Comparison of ENCODE assay signal across 1 cellular context in the genomic region with DNA sequence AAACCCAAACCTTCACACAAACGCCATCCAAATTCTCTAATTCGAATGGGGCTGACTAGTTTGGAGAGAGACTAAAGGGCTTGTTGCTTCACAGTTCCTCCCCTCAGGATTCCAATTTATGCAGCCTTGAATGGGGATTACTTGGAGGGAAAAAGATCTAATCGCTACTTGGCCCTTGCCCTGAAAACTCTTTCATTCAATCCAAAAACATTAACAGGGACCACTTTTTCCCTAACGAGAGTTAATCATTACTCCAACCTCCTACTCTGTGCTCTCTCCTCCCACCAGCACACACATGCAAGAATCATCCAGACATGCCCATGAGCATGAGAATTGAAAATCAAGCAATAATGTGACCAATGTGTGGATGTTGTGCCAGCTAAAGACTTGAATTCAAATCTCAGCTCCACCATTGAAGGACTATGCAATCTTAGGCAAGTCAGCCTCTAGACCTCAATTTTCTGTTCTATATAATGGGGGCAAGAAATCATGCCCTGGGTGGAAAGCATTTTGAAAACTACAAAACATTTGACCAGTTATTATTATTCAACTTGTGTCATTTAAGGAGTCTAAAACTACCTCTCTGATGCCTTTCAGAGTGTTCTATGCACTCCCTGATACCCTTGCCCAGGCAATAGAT.
TF ChIP-seq lines count a peak whose summit lies in the region.

No MANE protein-coding gene starts in this region.

TF ChIP-seq in HepG2, 621 proteins besides CTCF, POLR2A, EP300 and RAD21 (continued from another document and continues in another):
- TF ChIP-seq CREM (IDR thresholded peaks at IDR 0.05), result peak; percentile 64; the same call in 1 of the 2 replicates
- no peak for TF ChIP-seq CREM (CRISPR knock-in tag; IDR thresholded peaks at IDR 0.05)
- peak; percentile 46; the same call in 1 of the 2 replicates for TF ChIP-seq POLR2AphosphoS5 (IDR thresholded peaks at IDR 0.05; ENCODE audit: low read depth, low read length)
- TF ChIP-seq SPEN (CRISPR knock-in tag; IDR thresholded peaks at IDR 0.05; ENCODE audit: low read depth), result peak; percentile 42; the same call in 1 of the 2 replicates
- TF ChIP-seq KDM4B (CRISPR knock-in tag; IDR thresholded peaks at IDR 0.05), result no peak
- no peak for TF ChIP-seq NFIC (IDR thresholded peaks at IDR 0.05; ENCODE audit: low read length)
- TF ChIP-seq, protein P1, sequence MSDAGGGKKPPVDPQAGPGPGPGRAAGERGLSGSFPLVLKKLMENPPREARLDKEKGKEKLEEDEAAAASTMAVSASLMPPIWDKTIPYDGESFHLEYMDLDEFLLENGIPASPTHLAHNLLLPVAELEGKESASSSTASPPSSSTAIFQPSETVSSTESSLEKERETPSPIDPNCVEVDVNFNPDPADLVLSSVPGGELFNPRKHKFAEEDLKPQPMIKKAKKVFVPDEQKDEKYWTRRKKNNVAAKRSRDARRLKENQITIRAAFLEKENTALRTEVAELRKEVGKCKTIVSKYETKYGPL (CRISPR knock-in tag; IDR thresholded peaks at IDR 0.05), result no peak
- TF ChIP-seq, protein P2, sequence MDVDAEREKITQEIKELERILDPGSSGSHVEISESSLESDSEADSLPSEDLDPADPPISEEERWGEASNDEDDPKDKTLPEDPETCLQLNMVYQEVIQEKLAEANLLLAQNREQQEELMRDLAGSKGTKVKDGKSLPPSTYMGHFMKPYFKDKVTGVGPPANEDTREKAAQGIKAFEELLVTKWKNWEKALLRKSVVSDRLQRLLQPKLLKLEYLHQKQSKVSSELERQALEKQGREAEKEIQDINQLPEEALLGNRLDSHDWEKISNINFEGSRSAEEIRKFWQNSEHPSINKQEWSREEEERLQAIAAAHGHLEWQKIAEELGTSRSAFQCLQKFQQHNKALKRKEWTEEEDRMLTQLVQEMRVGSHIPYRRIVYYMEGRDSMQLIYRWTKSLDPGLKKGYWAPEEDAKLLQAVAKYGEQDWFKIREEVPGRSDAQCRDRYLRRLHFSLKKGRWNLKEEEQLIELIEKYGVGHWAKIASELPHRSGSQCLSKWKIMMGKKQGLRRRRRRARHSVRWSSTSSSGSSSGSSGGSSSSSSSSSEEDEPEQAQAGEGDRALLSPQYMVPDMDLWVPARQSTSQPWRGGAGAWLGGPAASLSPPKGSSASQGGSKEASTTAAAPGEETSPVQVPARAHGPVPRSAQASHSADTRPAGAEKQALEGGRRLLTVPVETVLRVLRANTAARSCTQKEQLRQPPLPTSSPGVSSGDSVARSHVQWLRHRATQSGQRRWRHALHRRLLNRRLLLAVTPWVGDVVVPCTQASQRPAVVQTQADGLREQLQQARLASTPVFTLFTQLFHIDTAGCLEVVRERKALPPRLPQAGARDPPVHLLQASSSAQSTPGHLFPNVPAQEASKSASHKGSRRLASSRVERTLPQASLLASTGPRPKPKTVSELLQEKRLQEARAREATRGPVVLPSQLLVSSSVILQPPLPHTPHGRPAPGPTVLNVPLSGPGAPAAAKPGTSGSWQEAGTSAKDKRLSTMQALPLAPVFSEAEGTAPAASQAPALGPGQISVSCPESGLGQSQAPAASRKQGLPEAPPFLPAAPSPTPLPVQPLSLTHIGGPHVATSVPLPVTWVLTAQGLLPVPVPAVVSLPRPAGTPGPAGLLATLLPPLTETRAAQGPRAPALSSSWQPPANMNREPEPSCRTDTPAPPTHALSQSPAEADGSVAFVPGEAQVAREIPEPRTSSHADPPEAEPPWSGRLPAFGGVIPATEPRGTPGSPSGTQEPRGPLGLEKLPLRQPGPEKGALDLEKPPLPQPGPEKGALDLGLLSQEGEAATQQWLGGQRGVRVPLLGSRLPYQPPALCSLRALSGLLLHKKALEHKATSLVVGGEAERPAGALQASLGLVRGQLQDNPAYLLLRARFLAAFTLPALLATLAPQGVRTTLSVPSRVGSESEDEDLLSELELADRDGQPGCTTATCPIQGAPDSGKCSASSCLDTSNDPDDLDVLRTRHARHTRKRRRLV (CRISPR knock-in tag; IDR thresholded peaks at IDR 0.05), result no peak
- TF ChIP-seq, protein P3, sequence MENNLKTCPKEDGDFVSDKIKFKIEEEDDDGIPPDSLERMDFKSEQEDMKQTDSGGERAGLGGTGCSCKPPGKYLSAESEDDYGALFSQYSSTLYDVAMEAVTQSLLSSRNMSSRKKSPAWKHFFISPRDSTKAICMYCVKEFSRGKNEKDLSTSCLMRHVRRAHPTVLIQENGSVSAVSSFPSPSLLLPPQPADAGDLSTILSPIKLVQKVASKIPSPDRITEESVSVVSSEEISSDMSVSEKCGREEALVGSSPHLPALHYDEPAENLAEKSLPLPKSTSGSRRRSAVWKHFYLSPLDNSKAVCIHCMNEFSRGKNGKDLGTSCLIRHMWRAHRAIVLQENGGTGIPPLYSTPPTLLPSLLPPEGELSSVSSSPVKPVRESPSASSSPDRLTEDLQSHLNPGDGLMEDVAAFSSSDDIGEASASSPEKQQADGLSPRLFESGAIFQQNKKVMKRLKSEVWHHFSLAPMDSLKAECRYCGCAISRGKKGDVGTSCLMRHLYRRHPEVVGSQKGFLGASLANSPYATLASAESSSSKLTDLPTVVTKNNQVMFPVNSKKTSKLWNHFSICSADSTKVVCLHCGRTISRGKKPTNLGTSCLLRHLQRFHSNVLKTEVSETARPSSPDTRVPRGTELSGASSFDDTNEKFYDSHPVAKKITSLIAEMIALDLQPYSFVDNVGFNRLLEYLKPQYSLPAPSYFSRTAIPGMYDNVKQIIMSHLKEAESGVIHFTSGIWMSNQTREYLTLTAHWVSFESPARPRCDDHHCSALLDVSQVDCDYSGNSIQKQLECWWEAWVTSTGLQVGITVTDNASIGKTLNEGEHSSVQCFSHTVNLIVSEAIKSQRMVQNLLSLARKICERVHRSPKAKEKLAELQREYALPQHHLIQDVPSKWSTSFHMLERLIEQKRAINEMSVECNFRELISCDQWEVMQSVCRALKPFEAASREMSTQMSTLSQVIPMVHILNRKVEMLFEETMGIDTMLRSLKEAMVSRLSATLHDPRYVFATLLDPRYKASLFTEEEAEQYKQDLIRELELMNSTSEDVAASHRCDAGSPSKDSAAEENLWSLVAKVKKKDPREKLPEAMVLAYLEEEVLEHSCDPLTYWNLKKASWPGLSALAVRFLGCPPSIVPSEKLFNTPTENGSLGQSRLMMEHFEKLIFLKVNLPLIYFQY (CRISPR knock-in tag; IDR thresholded peaks at IDR 0.05; ENCODE audit: borderline replicate concordance), result no peak
- no peak for TF ChIP-seq ZNF7 (CRISPR knock-in tag; IDR thresholded peaks at IDR 0.05)
- no peak for TF ChIP-seq RORA (CRISPR knock-in tag; IDR thresholded peaks at IDR 0.05)
- TF ChIP-seq, protein P4, sequence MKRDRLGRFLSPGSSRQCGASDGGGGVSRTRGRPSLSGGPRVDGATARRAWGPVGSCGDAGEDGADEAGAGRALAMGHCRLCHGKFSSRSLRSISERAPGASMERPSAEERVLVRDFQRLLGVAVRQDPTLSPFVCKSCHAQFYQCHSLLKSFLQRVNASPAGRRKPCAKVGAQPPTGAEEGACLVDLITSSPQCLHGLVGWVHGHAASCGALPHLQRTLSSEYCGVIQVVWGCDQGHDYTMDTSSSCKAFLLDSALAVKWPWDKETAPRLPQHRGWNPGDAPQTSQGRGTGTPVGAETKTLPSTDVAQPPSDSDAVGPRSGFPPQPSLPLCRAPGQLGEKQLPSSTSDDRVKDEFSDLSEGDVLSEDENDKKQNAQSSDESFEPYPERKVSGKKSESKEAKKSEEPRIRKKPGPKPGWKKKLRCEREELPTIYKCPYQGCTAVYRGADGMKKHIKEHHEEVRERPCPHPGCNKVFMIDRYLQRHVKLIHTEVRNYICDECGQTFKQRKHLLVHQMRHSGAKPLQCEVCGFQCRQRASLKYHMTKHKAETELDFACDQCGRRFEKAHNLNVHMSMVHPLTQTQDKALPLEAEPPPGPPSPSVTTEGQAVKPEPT (CRISPR knock-in tag; IDR thresholded peaks at IDR 0.05; ENCODE audit: low read depth), result no peak
- TF ChIP-seq ZNF782 (CRISPR knock-in tag; IDR thresholded peaks at IDR 0.05; ENCODE audit: borderline replicate concordance), result no peak
- TF ChIP-seq ZFP36L2 (CRISPR knock-in tag; IDR thresholded peaks at IDR 0.05), result no peak
- TF ChIP-seq, protein P5, sequence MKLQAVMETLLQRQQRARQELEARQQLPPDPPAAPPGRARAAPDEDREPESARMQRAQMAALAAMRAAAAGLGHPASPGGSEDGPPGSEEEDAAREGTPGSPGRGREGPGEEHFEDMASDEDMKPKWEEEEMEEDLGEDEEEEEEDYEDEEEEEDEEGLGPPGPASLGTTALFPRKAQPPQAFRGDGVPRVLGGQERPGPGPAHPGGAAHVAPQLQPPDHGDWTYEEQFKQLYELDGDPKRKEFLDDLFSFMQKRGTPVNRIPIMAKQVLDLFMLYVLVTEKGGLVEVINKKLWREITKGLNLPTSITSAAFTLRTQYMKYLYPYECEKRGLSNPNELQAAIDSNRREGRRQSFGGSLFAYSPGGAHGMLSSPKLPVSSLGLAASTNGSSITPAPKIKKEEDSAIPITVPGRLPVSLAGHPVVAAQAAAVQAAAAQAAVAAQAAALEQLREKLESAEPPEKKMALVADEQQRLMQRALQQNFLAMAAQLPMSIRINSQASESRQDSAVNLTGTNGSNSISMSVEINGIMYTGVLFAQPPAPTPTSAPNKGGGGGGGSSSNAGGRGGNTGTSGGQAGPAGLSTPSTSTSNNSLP (IDR thresholded peaks at IDR 0.05; ENCODE audit: low read depth, low read length), result peak; percentile 45; the same call in 1 of the 2 replicates
- TF ChIP-seq, protein P6, sequence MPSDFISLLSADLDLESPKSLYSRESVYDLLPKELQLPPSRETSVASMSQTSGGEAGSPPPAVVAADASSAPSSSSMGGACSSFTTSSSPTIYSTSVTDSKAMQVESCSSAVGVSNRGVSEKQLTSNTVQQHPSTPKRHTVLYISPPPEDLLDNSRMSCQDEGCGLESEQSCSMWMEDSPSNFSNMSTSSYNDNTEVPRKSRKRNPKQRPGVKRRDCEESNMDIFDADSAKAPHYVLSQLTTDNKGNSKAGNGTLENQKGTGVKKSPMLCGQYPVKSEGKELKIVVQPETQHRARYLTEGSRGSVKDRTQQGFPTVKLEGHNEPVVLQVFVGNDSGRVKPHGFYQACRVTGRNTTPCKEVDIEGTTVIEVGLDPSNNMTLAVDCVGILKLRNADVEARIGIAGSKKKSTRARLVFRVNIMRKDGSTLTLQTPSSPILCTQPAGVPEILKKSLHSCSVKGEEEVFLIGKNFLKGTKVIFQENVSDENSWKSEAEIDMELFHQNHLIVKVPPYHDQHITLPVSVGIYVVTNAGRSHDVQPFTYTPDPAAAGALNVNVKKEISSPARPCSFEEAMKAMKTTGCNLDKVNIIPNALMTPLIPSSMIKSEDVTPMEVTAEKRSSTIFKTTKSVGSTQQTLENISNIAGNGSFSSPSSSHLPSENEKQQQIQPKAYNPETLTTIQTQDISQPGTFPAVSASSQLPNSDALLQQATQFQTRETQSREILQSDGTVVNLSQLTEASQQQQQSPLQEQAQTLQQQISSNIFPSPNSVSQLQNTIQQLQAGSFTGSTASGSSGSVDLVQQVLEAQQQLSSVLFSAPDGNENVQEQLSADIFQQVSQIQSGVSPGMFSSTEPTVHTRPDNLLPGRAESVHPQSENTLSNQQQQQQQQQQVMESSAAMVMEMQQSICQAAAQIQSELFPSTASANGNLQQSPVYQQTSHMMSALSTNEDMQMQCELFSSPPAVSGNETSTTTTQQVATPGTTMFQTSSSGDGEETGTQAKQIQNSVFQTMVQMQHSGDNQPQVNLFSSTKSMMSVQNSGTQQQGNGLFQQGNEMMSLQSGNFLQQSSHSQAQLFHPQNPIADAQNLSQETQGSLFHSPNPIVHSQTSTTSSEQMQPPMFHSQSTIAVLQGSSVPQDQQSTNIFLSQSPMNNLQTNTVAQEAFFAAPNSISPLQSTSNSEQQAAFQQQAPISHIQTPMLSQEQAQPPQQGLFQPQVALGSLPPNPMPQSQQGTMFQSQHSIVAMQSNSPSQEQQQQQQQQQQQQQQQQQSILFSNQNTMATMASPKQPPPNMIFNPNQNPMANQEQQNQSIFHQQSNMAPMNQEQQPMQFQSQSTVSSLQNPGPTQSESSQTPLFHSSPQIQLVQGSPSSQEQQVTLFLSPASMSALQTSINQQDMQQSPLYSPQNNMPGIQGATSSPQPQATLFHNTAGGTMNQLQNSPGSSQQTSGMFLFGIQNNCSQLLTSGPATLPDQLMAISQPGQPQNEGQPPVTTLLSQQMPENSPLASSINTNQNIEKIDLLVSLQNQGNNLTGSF (CRISPR knock-in tag; IDR thresholded peaks at IDR 0.05), result no peak
- TF ChIP-seq YEATS2 (CRISPR knock-in tag; IDR thresholded peaks at IDR 0.05; ENCODE audit: borderline replicate concordance), result no peak
- no peak for TF ChIP-seq ZNF496 (CRISPR knock-in tag; IDR thresholded peaks at IDR 0.05; ENCODE audit: insufficient replicate concordance)
- TF ChIP-seq, protein P7, sequence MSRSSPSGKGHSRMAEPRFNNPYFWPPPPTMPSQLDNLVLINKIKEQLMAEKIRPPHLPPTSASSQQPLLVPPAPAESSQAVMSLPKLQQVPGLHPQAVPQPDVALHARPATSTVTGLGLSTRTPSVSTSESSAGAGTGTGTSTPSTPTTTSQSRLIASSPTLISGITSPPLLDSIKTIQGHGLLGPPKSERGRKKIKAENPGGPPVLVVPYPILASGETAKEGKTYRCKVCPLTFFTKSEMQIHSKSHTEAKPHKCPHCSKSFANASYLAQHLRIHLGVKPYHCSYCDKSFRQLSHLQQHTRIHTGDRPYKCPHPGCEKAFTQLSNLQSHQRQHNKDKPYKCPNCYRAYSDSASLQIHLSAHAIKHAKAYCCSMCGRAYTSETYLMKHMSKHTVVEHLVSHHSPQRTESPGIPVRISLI (CRISPR knock-in tag; IDR thresholded peaks at IDR 0.05; ENCODE audit: borderline replicate concordance), result 0 out of 2 replicates have a peak, but pooled peaks have one; percentile 37
- no peak for TF ChIP-seq SNRNP70 (IDR thresholded peaks at IDR 0.05; ENCODE audit: low read depth, low read length)
- TF ChIP-seq, protein P8, sequence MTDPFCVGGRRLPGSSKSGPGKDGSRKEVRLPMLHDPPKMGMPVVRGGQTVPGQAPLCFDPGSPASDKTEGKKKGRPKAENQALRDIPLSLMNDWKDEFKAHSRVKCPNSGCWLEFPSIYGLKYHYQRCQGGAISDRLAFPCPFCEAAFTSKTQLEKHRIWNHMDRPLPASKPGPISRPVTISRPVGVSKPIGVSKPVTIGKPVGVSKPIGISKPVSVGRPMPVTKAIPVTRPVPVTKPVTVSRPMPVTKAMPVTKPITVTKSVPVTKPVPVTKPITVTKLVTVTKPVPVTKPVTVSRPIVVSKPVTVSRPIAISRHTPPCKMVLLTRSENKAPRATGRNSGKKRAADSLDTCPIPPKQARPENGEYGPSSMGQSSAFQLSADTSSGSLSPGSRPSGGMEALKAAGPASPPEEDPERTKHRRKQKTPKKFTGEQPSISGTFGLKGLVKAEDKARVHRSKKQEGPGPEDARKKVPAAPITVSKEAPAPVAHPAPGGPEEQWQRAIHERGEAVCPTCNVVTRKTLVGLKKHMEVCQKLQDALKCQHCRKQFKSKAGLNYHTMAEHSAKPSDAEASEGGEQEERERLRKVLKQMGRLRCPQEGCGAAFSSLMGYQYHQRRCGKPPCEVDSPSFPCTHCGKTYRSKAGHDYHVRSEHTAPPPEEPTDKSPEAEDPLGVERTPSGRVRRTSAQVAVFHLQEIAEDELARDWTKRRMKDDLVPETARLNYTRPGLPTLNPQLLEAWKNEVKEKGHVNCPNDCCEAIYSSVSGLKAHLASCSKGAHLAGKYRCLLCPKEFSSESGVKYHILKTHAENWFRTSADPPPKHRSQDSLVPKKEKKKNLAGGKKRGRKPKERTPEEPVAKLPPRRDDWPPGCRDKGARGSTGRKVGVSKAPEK (CRISPR knock-in tag; IDR thresholded peaks at IDR 0.05; ENCODE audit: borderline replicate concordance), result no peak
- no peak for TF ChIP-seq SAFB2 (CRISPR knock-in tag; IDR thresholded peaks at IDR 0.05; ENCODE audit: borderline replicate concordance, low read depth)
- peak; percentile 54; the same call in 1 of the 2 replicates for TF ChIP-seq MIXL1 (CRISPR knock-in tag; IDR thresholded peaks at IDR 0.05)
- TF ChIP-seq PHF21A (CRISPR knock-in tag; IDR thresholded peaks at IDR 0.05), result no peak
- TF ChIP-seq MTF2 (CRISPR knock-in tag; IDR thresholded peaks at IDR 0.05; ENCODE audit: borderline replicate concordance), result no peak
- TF ChIP-seq MZF1 (CRISPR knock-in tag; IDR thresholded peaks at IDR 0.05; ENCODE audit: borderline replicate concordance), result no peak
- TF ChIP-seq PPARG (CRISPR knock-in tag; conservative IDR thresholded peaks at IDR 0.05), result peak; percentile 74
- no peak for TF ChIP-seq CBX5 (CRISPR knock-in tag; IDR thresholded peaks at IDR 0.05; ENCODE audit: borderline replicate concordance)
- no peak for TF ChIP-seq ZFP1 (CRISPR knock-in tag; IDR thresholded peaks at IDR 0.05)
